24 cellular contexts compared by ENCODE assay signal in the genomic region with DNA sequence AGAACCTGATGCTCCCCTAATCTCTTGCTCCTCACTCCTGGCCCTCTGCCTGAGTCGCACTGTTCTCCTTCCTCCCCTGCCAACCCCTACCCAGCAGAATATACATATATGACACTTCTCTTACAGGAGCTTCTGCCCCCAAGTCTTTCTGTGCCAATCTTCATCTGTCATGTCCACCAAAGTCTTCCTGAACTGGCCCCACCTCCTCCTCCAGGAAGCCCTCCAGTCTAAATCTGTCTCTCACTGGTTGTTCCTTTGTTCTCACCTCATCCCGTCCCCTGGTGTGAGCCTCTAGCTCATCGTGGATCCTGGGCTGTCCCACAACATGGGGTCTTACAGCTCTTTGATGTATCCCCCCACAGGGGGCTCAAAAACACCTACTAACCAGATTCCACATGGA. TPM values are rescaled to one million over a fixed set of nuclear protein-coding genes. Genes with fewer than 3 reads are reported as not detected.
DNase-seq lines count a peak whose midpoint lies in the region; ATAC-seq, FAIRE-seq and TF ChIP-seq lines count a peak whose summit lies in the region.
"Had no signal": no experiment of that assay in that cellular context is flagged by ENCODE, and none has a peak within 500 bp of the region (broad histone marks: within the 10 kb centered on the region; RNA-seq: fewer than 3 reads in every experiment).

No MANE protein-coding gene starts in this region.

- H2BK5ac ChIP-seq in H1 (ENCODE audit: low read depth, low read length), result no peak overlapping the region
- no peak overlapping the region for H2BK5ac ChIP-seq in neuronal stem cell (ENCODE audit: low read length)

- H3K4me3 ChIP-seq in A549 (no peak overlapping the region), H1 (ENCODE audit: extremely low read depth in 1 of 4, insufficient read depth in 2 of 4, low read depth in 3 of 4, low read length in 4 of 4) (no peak overlapping the region), neuronal stem cell (ENCODE audit: low read length in 2 of 2) (no peak overlapping the region), small intestine (ENCODE audit: low read depth in 1 of 2, low read length in 2 of 2) (no peak overlapping the region)
- H3K4me3 ChIP-seq: BLaER1, GM12878, GM23248 had no signal

- TF ChIP-seq CTCF in A549 (IDR thresholded peaks at IDR 0.05) (no peak), VCaP (conservative IDR thresholded peaks at IDR 0.05) (no peak), H1 (IDR thresholded peaks at IDR 0.05; ENCODE audit: control extremely low read depth in 1 of 3, insufficient read depth in 1 of 3, low read depth in 1 of 3, low read length in 3 of 3) (no peak)

- POLR2A ChIA-PET in A549 (lab: Yijun Ruan, JAX) (no interaction called here), H1 (lab: Charles Lee; ENCODE audit: partially characterized antibody) (no interaction called here)

- no peak overlapping the region for H2BK20ac ChIP-seq in H1 (ENCODE audit: low read length)

- H3K27ac ChIP-seq in A549 (no peak overlapping the region), VCaP (peak overlapping the region; percentile 70), H1 (ENCODE audit: low read depth, low read length) (no peak overlapping the region), neuronal stem cell (replicated peaks; ENCODE audit: low read length) (no peak overlapping the region), small intestine (ENCODE audit: low read depth in 1 of 2, low read length in 1 of 2) (no peak overlapping the region)
- H3K27ac ChIP-seq: 22Rv1, BLaER1, GM23248, HL-60 had no signal

- TF ChIP-seq RAD21 in A549 (conservative IDR thresholded peaks at IDR 0.05 in 1 of 2, IDR thresholded peaks at IDR 0.05 in 1 of 2) (no peak), H1 (IDR thresholded peaks at IDR 0.05 in 1 of 2, conservative IDR thresholded peaks at IDR 0.05 in 1 of 2; ENCODE audit: low read depth in 2 of 2, low read length in 2 of 2) (no peak)

- CTCF ChIA-PET in A549 (lab: Yijun Ruan, JAX) (interaction anchor here (1.0 to 10.7 kb wide), 4 partner anchors 11 to 43 kb away, joined by 3 to 101 read pairs (median 6); a partner anchor contains a TSS), H1 (lab: Charles Lee; ENCODE audit: partially characterized antibody) (interaction anchor here (0.7 to 5.2 kb wide), 12 partner anchors 10 to 144 kb away, joined by 3 to 50 read pairs (median 5); a partner anchor contains a TSS)

- H3K9ac ChIP-seq in H1 (replicated peaks in 1 of 4; ENCODE audit: extremely low read depth in 1 of 4, low read depth in 3 of 4, low read length in 3 of 4) (no peak overlapping the region), neuronal stem cell (ENCODE audit: low read depth, low read length, poor library complexity) (no peak overlapping the region)
- H3K9ac ChIP-seq: BLaER1, GM23248 had no signal

- FAIRE-seq in A549 (lab: Jason Lieb, UNC) (no peak), H1 (lab: Jason Lieb, UNC) (no peak), small intestine (lab: Jason Lieb, UNC) (no peak)
- FAIRE-seq: GM12878, H54 had no signal

- H3K79me1 ChIP-seq in H1 (ENCODE audit: low read depth, low read length), result no peaks in the 10 kb centered on the region
- H3K79me1 ChIP-seq in neuronal stem cell (ENCODE audit: low read depth, low read length), result no peaks in the 10 kb centered on the region

- no peak for ATAC-seq in A549
- ATAC-seq: GM12878 had no signal

- no peak overlapping the region for H2BK15ac ChIP-seq in H1 (ENCODE audit: low read length)
- H2BK15ac ChIP-seq in neuronal stem cell (ENCODE audit: low read length), result no peak overlapping the region

- H4K91ac ChIP-seq in H1 (replicated peaks; ENCODE audit: insufficient read length, low read length), result no peak overlapping the region
- no peak overlapping the region for H4K91ac ChIP-seq in neuronal stem cell (ENCODE audit: low read depth, low read length, poor library complexity)

- no peak overlapping the region for H3K56ac ChIP-seq in H1 (replicated peaks; ENCODE audit: insufficient read length, low read depth, low read length)

- H3K23ac ChIP-seq in H1 (ENCODE audit: insufficient read length) (no peak overlapping the region), neuronal stem cell (ENCODE audit: low read depth, low read length, poor library complexity) (no peak overlapping the region)

- H3K27me3 ChIP-seq in H1 (replicated peaks in 1 of 4; ENCODE audit: control insufficient read depth in 3 of 4, extremely low read depth in 1 of 4, insufficient read depth in 3 of 4, low read length in 3 of 4) (peaks cover 0 to 23% (median 6%) of the 10 kb centered on the region in 4 experiments; a peak in 5 of 7 replicates), neuronal stem cell (ENCODE audit: control insufficient read depth in 3 of 3, insufficient read depth in 3 of 3, low read depth in 1 of 3, low read length in 3 of 3) (peaks cover 0 to 84% (median 0%) of the 10 kb centered on the region in 3 experiments), small intestine (ENCODE audit: control insufficient read depth in 2 of 2, insufficient read depth in 2 of 2, low read length in 2 of 2) (peaks cover 0 to 12% of the 10 kb centered on the region in 2 donors)

- H3K4ac ChIP-seq in H1 (replicated peaks; ENCODE audit: insufficient read length, low read depth, low read length) (no peak overlapping the region), neuronal stem cell (ENCODE audit: low read length) (no peak overlapping the region)

- H3K14ac ChIP-seq in H1 (ENCODE audit: insufficient read length), result no peak overlapping the region
- no peak overlapping the region for H3K14ac ChIP-seq in neuronal stem cell (ENCODE audit: low read length)

- H2AFZ ChIP-seq in H1 (ENCODE audit: low read length) (no peak overlapping the region), neuronal stem cell (ENCODE audit: low read length) (no peak overlapping the region)
- H2AFZ ChIP-seq: GM23248 had no signal

- WGBS in A549 (ENCODE audit: missing lambda C conversion rate), result 55% methylated on average over 3 of the region's 3 CpGs
- 73% methylated on average over 3 of the region's 3 CpGs; no CpG with 5 or more reads in 1 of the 2 experiments for WGBS in H1 (ENCODE audit: extremely low coverage in 1 of 2, insufficient coverage in 1 of 2, insufficient read length in 1 of 2, insufficient replicate concordance in 2 of 2, low coverage in 1 of 2, low lambda C conversion rate in 2 of 2, missing lambda C conversion rate in 1 of 2), 2 experiments
- no CpG with 5 or more reads among the region's 3 CpGs for WGBS in neuronal stem cell (ENCODE audit: extremely low coverage in 2 of 2, insufficient read length in 2 of 2, insufficient replicate concordance in 1 of 2), 2 donors
- 49 to 51% (median 50%) methylated on average over 3 of the region's 3 CpGs for WGBS in small intestine, 3 donors

- DNase-seq in A549 (ENCODE audit: low read depth in 1 of 2, low spot score in 1 of 2), result no peak
- DNase-seq in H1 (ENCODE audit: low read depth in 1 of 2, low spot score in 2 of 2), result no peak
- no peak for DNase-seq in neuronal stem cell (ENCODE audit: low spot score)
- DNase-seq in SKM-1 (lab: John Stamatoyannopoulos, UW; ENCODE audit: unreplicated experiment), result no peak
- DNase-seq in UCSD-AML1 (lab: John Stamatoyannopoulos, UW; ENCODE audit: unreplicated experiment), result no peak
- no peak for DNase-seq in DMS153 treated with DMSO at 0.1 percent for 48 hours (lab: John Stamatoyannopoulos, UW; ENCODE audit: unreplicated experiment)
- DNase-seq in small intestine, result no peak
- DNase-seq: CD4-positive, alpha-beta memory T cell; DND-41; EL; GM23248; HCEC 1CT; HFFc6 had no signal

- H3K4me1 ChIP-seq in A549 (no peaks in the 10 kb centered on the region), H1 (replicated peaks in 1 of 4; ENCODE audit: control insufficient read depth in 3 of 4, insufficient read depth in 4 of 4, low read length in 3 of 4) (peaks cover 0 to 13% (median 6%) of the 10 kb centered on the region in 4 experiments; a peak in 5 of 7 replicates), neuronal stem cell (ENCODE audit: control insufficient read depth in 2 of 2, insufficient read depth in 1 of 2, low read depth in 1 of 2, low read length in 2 of 2) (peaks cover 0 to 6% of the 10 kb centered on the region in 2 donors), small intestine (ENCODE audit: control insufficient read depth in 2 of 2, insufficient read depth in 1 of 2, low read depth in 1 of 2, low read length in 1 of 2) (no peaks in the 10 kb centered on the region)

- H4K20me1 ChIP-seq in H1 (replicated peaks in 1 of 2; ENCODE audit: control insufficient read depth in 1 of 2, insufficient read depth in 2 of 2, low read length in 2 of 2), result no peaks in the 10 kb centered on the region
- H4K20me1 ChIP-seq: BLaER1 had no signal

- no peak overlapping the region for H3K18ac ChIP-seq in H1 (ENCODE audit: extremely low read depth, low read length)
- no peak overlapping the region for H3K18ac ChIP-seq in neuronal stem cell (ENCODE audit: low read length)

- TF ChIP-seq EP300 in A549 (IDR thresholded peaks at IDR 0.05), result no peak
- TF ChIP-seq EP300 in H1 (IDR thresholded peaks at IDR 0.05; ENCODE audit: borderline replicate concordance in 1 of 2, low read depth in 2 of 2, low read length in 2 of 2), result no peak

- H2BK12ac ChIP-seq in H1 (ENCODE audit: low read depth, low read length) (peak overlapping the region; percentile 50; the same call in 1 of the 2 replicates), neuronal stem cell (ENCODE audit: low read length) (no peak overlapping the region)

- H3K36me3 ChIP-seq in H1 (ENCODE audit: control insufficient read depth in 2 of 4, insufficient read depth in 4 of 4, low read length in 3 of 4) (no peaks in the 10 kb centered on the region), neuronal stem cell (replicated peaks in 1 of 2; ENCODE audit: control insufficient read depth in 2 of 2, insufficient read depth in 2 of 2, low read length in 2 of 2) (no peaks in the 10 kb centered on the region), small intestine (ENCODE audit: control insufficient read depth in 2 of 2, insufficient read depth in 2 of 2, low read length in 2 of 2) (no peaks in the 10 kb centered on the region)
- H3K36me3 ChIP-seq: BLaER1 had no signal

- H3K9me3 ChIP-seq in A549 (no peaks in the 10 kb centered on the region), H1 (ENCODE audit: insufficient read depth in 2 of 2, low read depth in 1 of 2, low read length in 1 of 2) (no peaks in the 10 kb centered on the region), neuronal stem cell (replicated peaks in 1 of 2; ENCODE audit: control insufficient read depth in 2 of 2, insufficient read depth in 1 of 2, low read depth in 1 of 2, low read length in 2 of 2) (no peaks in the 10 kb centered on the region), small intestine (ENCODE audit: control insufficient read depth, low read depth) (no peaks in the 10 kb centered on the region)
- H3K9me3 ChIP-seq: BLaER1 had no signal

- 0 out of 2 replicates have a peak, but pooled peaks cover 1% of the 10 kb centered on the region for H3K23me2 ChIP-seq in H1 (ENCODE audit: low read depth, low read length)

- H3K4me2 ChIP-seq in A549 (no peak overlapping the region), H1 (ENCODE audit: insufficient read depth in 1 of 2, low read depth in 2 of 2, low read length in 2 of 2) (no peak overlapping the region), neuronal stem cell (ENCODE audit: insufficient read depth, low read length, poor library complexity, severe bottlenecking) (no peak overlapping the region)
- H3K4me2 ChIP-seq: BLaER1 had no signal

- H4K5ac ChIP-seq in H1 (ENCODE audit: insufficient read length, low read depth, low read length), result no peak overlapping the region

- H2BK120ac ChIP-seq in H1 (replicated peaks; ENCODE audit: low read depth, low read length) (no peak overlapping the region), neuronal stem cell (ENCODE audit: low read depth, low read length) (no peak overlapping the region)

- no peaks in the 10 kb centered on the region for H3K79me2 ChIP-seq in H1 (ENCODE audit: control insufficient read depth in 1 of 2, insufficient read depth in 2 of 2, low read length in 2 of 2)

- H4K8ac ChIP-seq in H1 (ENCODE audit: extremely low read depth, insufficient read depth, low read length) (no peak overlapping the region), neuronal stem cell (ENCODE audit: low read depth, low read length) (no peak overlapping the region)

- H2AK5ac ChIP-seq in H1 (ENCODE audit: low read depth, low read length), result no peak overlapping the region; the same call in 1 of the 2 replicates
- H2AK5ac ChIP-seq in neuronal stem cell (ENCODE audit: low read depth, low read length), result peak overlapping the region; percentile 67

- no peak for TF ChIP-seq POLR2A in A549 (IDR thresholded peaks at IDR 0.05; ENCODE audit: low read length)
- no peak for TF ChIP-seq POLR2A in H1 (IDR thresholded peaks at IDR 0.05; ENCODE audit: control extremely low read depth in 1 of 2, low read depth in 2 of 2, low read length in 2 of 2)

RNA-seq across cellular contexts. Expression of a gene that starts 8.3 kb away (rescaled TPM):
- polyA plus RNA-seq in A549 (2011; rRNA removed), result 0.09 TPM in 1 of 2 replicates, not detected in the other
- 0.04 and 0.08 TPM in 2 replicates for polyA plus RNA-seq in A549 (2012; cell fraction: cytosol; rRNA removed)
- polyA plus RNA-seq in A549 (2012; cell fraction: nucleus; rRNA removed), result 0.05 and 0.10 TPM in 2 replicates
- polyA plus RNA-seq in A549 (2017; fragmentation: RNase III; extraction: RNeasy Plus Mini Kit Qiagen cat#74134 plus additional on column Dnase treatment), result 0.12 TPM in 1 of 3 replicates, not detected in the others
- polyA minus RNA-seq in A549 (2011; rRNA and poly(A)+ RNA removed), result not detected in 2 replicates
- 0.55 and 0.56 TPM in 2 replicates for total RNA-seq in H1 (2021; fragmentation: NEBNext Ultra II Directional; extraction: Animal tissue kit (Norgen Biotek cat#: 25700))
- 1.2 and 1.7 TPM in 2 replicates for polyA plus RNA-seq in H1 (2011; rRNA removed)
- polyA plus RNA-seq in H1 (2011; cell fraction: cytosol; rRNA removed), result 1.3 TPM
- polyA plus RNA-seq in H1 (2011; cell fraction: nucleus; rRNA removed), result 2.9 TPM
- polyA plus RNA-seq in H1 (2012, experiment 1 of 2), result 0.37 to 1.0 TPM (median 0.62 TPM) in 4 replicates
- polyA plus RNA-seq in H1 (2012, experiment 2 of 2), result 0.56 TPM
- polyA plus RNA-seq in H1 (2013, experiment 1 of 2), result 0.53 TPM
- 0.42 TPM for polyA plus RNA-seq in H1 (2013, experiment 2 of 2)
- 0.66 and 3.0 TPM in 2 replicates for polyA minus RNA-seq in H1 (2011; rRNA and poly(A)+ RNA removed)
- not detected for polyA minus RNA-seq in H1 (2011; cell fraction: cytosol; rRNA and poly(A)+ RNA removed)
- polyA minus RNA-seq in H1 (2011; cell fraction: nucleus; rRNA and poly(A)+ RNA removed), result 1.1 TPM
- polyA plus RNA-seq in neuronal stem cell (2013, experiment 1 of 2), result 2.5 TPM
- polyA plus RNA-seq in neuronal stem cell (2013, experiment 2 of 2), result 2.4 TPM
- polyA plus RNA-seq in small intestine, result under 1 TPM in 1 of 3 donors, not detected in 2; 0.04 TPM
- total RNA-seq: A673; CD4-positive, alpha-beta memory T cell; G401; GM23248; HFFc6; HT1080 had no signal
- polyA plus RNA-seq: AG04450; CD14-positive monocyte; CD4-positive, alpha-beta memory T cell; GM12878; GM23248 had no signal

RNA-seq across cellular contexts. Expression of a gene that starts 52.2 kb away (rescaled TPM):
- polyA plus RNA-seq in A549 (2011; rRNA removed) (not detected in 2 replicates), A549 (2017; fragmentation: RNase III; extraction: RNeasy Plus Mini Kit Qiagen cat#74134 plus additional on column Dnase treatment) (not detected in 3 replicates), H1 (2011; rRNA removed) (not detected in 2 replicates), small intestine (not detected)
- not detected in 2 replicates for polyA plus RNA-seq in A549 (2012; cell fraction: cytosol; rRNA removed)
- polyA plus RNA-seq in A549 (2012; cell fraction: nucleus; rRNA removed), result not detected in 2 replicates
- polyA minus RNA-seq in A549 (2011; rRNA and poly(A)+ RNA removed), result not detected in 2 replicates
- not detected in 2 replicates for total RNA-seq in H1 (2021; fragmentation: NEBNext Ultra II Directional; extraction: Animal tissue kit (Norgen Biotek cat#: 25700))
- polyA plus RNA-seq in H1 (2011; cell fraction: cytosol; rRNA removed), result not detected
- not detected for polyA plus RNA-seq in H1 (2011; cell fraction: nucleus; rRNA removed)
- polyA plus RNA-seq in H1 (2012, experiment 1 of 2), result not detected in 4 replicates
- not detected for polyA plus RNA-seq in H1 (2012, experiment 2 of 2)
- polyA plus RNA-seq in H1 (2013, experiment 1 of 2), result not detected
- polyA plus RNA-seq in H1 (2013, experiment 2 of 2), result not detected
- polyA minus RNA-seq in H1 (2011; rRNA and poly(A)+ RNA removed), result not detected in 2 replicates
- not detected for polyA minus RNA-seq in H1 (2011; cell fraction: cytosol; rRNA and poly(A)+ RNA removed)
- not detected for polyA minus RNA-seq in H1 (2011; cell fraction: nucleus; rRNA and poly(A)+ RNA removed)
- polyA plus RNA-seq in neuronal stem cell (2013, experiment 1 of 2), result not detected
- polyA plus RNA-seq in neuronal stem cell (2013, experiment 2 of 2), result not detected
- total RNA-seq: A673; CD4-positive, alpha-beta memory T cell; G401; GM12878; GM23248; HFFc6; HT1080 had no signal
- polyA plus RNA-seq: AG04450; CD14-positive monocyte; CD4-positive, alpha-beta memory T cell; GM12878; GM23248 had no signal
